8 cellular contexts compared by ENCODE assay signal in the genomic region with DNA sequence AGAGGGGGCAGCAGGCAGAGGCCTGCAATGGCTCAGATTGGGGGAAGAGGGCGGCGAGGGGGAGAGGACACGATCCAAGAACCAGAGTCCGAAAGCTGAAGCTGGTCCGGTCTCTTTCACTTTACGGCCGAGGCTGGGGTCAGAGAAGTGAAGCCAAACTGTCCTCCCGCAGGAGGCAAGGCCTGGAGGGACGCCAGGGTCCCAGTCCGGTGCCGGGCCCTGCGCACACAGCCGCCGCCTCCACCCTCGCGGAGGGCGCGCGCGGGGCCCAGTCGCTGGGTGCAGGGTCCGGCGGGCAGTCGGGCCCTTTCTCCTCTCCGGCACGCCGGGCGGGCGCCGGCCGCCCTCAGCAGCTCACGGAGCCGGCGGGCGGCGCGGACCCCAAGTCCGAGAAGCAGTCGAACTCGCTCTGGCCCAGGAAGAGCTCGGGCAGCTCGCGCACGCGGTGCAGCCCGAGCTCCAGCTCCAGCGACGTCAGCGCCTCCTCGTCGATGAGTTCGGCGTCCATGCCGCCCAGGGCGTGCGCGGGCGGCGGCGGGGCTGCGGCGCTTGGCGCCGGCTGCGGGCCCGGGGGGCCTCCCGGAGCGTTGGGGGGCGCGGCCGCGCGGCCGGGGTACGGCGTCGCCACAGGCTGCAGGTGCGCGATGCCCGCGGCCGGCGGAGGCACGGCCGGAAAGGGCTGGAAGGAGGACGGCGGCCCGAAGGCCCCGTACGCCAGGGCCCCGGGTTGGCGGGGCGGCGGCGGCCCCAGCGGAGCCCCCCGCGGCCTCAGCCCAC. TPM values are rescaled to one million over a fixed set of nuclear protein-coding genes. Genes with fewer than 3 reads are reported as not detected.
A peak's percentile ranks its signal among the peaks of the same experiment; 100 is the strongest.
DNase-seq lines count a peak whose midpoint lies in the region; ATAC-seq and TF ChIP-seq lines count a peak whose summit lies in the region.

No MANE protein-coding gene starts in this region.

- H3K36me3 ChIP-seq in neutrophil, result no peaks in the 10 kb centered on the region

- no peaks in the 10 kb centered on the region for H3K9me3 ChIP-seq in neutrophil

- H3K27me3 ChIP-seq in HL-60 (ENCODE audit: insufficient read depth, poor library complexity, severe bottlenecking), result no peaks in the 10 kb centered on the region
- H3K27me3 ChIP-seq in neutrophil, result no peaks in the 10 kb centered on the region

- H3K4me3 ChIP-seq in HL-60 (replicated peaks; ENCODE audit: insufficient read depth, low read length), result peak overlapping the region; percentile 51
- H3K4me3 ChIP-seq in fibroblast of the aortic adventitia (ENCODE audit: low read depth, low read length), result peak overlapping the region; percentile 64
- H3K4me3 ChIP-seq in neutrophil (ENCODE audit: low read depth in 1 of 2, low read length in 1 of 2), result peak overlapping the region; percentile 71 to 84

- TF ChIP-seq CTCF in HL-60 (IDR thresholded peaks at IDR 0.05; ENCODE audit: insufficient read depth, low read length), result no peak
- no peak for TF ChIP-seq CTCF in fibroblast of the aortic adventitia (IDR thresholded peaks at IDR 0.05; ENCODE audit: insufficient read depth, low read length)
- no peak for TF ChIP-seq CTCF in neutrophil (IDR thresholded peaks at IDR 0.05)

- H3K27ac ChIP-seq in HL-60 (replicated peaks) (peak overlapping the region; percentile 91), neutrophil (peak overlapping the region; percentile 80)

- ATAC-seq in GM18498 (IDR thresholded peaks at IDR 0.05; ENCODE audit: unreplicated experiment) (peak; percentile 10), HG03565 (IDR thresholded peaks at IDR 0.05; ENCODE audit: unreplicated experiment) (no peak)

- H3K4me1 ChIP-seq in neutrophil (ENCODE audit: control insufficient read depth in 1 of 2, insufficient read depth in 1 of 2, low read depth in 1 of 2, low read length in 1 of 2), result peaks cover 28 to 35% of the 10 kb centered on the region in 2 experiments

- DNase-seq in HL-60 (ENCODE audit: low read depth in 1 of 2, low spot score in 1 of 2), result peak; percentile 15 to 28
- peak; percentile 56 for DNase-seq in activated T-cell treated with anti-CD3 and anti-CD28 coated beads, Interleukin-2, amount 50 U/mL, for 1 hour
- DNase-seq in fibroblast of the aortic adventitia (ENCODE audit: low read depth), result no peak
- no peak for DNase-seq in mesenteric fat pad (ENCODE audit: low spot score)
- DNase-seq in T-helper 9 cell, result no peak

RNA-seq across cellular contexts. Expression of gene CITED4, which starts 0.7 kb away (rescaled TPM):
- total RNA-seq in fibroblast of the aortic adventitia (ENCODE audit: low replicate concordance) (3.5 and 3.6 TPM in 2 replicates), mesenteric fat pad (20.6 TPM)

Comparison
In these comparisons a context has a peak if more than half of its experiments do, and no peak if none do; other contexts are left out.
1. DNase-seq: peak in HL-60 (2 of 2) and activated T-cell treated with anti-CD3 and anti-CD28 coated beads, Interleukin-2, amount 50 U/mL, for 1 hour (single experiment); none in fibroblast of the aortic adventitia (single experiment), mesenteric fat pad (single experiment) and T-helper 9 cell (single experiment).
2. Peak in every context shown above with its lines, with median percentiles within 50 percentile points of each other: H3K4me3 ChIP-seq.